Comparison of ENCODE assay signal across 24 cellular contexts in the genomic region with DNA sequence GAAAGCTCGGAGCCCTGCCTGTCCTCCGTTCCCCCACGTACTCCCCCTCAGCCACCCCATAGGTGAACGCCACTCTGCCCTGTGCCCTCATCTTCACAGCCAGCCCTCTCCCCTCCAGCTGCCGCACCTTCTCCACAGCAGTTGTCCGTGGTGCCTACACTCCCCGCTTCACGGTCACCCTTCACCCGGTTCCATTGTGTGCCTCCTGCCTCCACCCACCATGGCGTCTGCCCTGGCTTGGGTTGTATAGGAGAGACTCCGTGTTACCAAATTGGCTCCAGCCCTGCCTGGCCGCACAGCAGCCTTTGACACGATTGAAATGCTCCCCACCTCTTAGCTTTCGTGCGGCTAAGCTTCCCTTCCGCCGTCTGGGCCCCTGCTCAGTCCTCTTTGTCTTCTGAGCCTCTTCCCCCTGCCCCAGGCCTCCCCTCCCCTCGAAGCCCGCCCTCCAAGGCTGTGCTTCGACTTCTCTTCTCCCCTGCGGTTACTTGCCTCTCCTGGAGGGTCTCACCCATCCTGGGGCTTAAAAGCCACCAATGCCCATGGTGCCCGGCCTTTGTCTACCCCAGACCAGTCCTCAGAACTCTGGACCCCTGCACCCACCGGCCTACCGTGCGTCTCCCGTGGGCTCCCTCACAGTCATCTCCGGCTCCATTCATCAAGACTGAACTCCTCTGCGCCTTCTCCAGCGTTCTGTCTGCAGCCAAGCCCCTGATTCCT. TPM values are rescaled to one million over a fixed set of nuclear protein-coding genes. Genes with fewer than 3 reads are reported as not detected.
DNase-seq lines count a peak whose midpoint lies in the region; ATAC-seq and TF ChIP-seq lines count a peak whose summit lies in the region.
"Had no signal": no experiment of that assay in that cellular context is flagged by ENCODE, and none has a peak within 500 bp of the region (broad histone marks: within the 10 kb centered on the region; RNA-seq: fewer than 3 reads in every experiment).

No MANE protein-coding gene starts in this region.

- no peak for TF ChIP-seq POLR2A in esophagus muscularis mucosa (IDR thresholded peaks at IDR 0.05; ENCODE audit: low read depth)

- H3K9me3 ChIP-seq in left ventricle myocardium inferior (replicated peaks) (no peaks in the 10 kb centered on the region), esophagus muscularis mucosa (no peaks in the 10 kb centered on the region)
- H3K9me3 ChIP-seq: A549, body of pancreas had no signal

- H3K36me3 ChIP-seq in left ventricle myocardium inferior = no peaks in the 10 kb centered on the region
- no peaks in the 10 kb centered on the region for H3K36me3 ChIP-seq in esophagus muscularis mucosa

- ATAC-seq in left cardiac atrium (no peak), naive B cell (ENCODE audit: low read depth in 2 of 2) (no peak), GM21381 (IDR thresholded peaks at IDR 0.05; ENCODE audit: unreplicated experiment) (no peak)
- ATAC-seq: A549; activated CD4-positive, alpha-beta T cell treated with anti-CD3 and anti-CD28 coated beads for 36 hours; body of pancreas had no signal

- no peak for TF ChIP-seq EP300 in esophagus muscularis mucosa (IDR thresholded peaks at IDR 0.05)

- H3K27ac ChIP-seq in left ventricle myocardium inferior (replicated peaks) (peak overlapping the region; percentile 89), esophagus muscularis mucosa (replicated peaks in 1 of 4) (peak overlapping the region; percentile 83 to 88 (median 86))
- H3K27ac ChIP-seq: A549, C4-2B, epithelial cell of prostate had no signal

- no peak for TF ChIP-seq CTCF in left ventricle myocardium inferior (IDR thresholded peaks at IDR 0.05; ENCODE audit: borderline replicate concordance)
- no peak for TF ChIP-seq CTCF in esophagus muscularis mucosa (IDR thresholded peaks at IDR 0.05)
- no peak for TF ChIP-seq CTCF in type B pancreatic cell (conservative IDR thresholded peaks at IDR 0.05)

- H3K27me3 Mint-ChIP-seq in naive B cell (peaks cover 10 to 60% (median 48%) of the 10 kb centered on the region in 3 donors), type B pancreatic cell (peaks cover 63% of the 10 kb centered on the region)

- H3K36me3 Mint-ChIP-seq in naive B cell (no peaks in the 10 kb centered on the region), type B pancreatic cell (no peaks in the 10 kb centered on the region)
- H3K36me3 Mint-ChIP-seq: activated naive CD8-positive, alpha-beta T cell treated with anti-CD3 and anti-CD28 coated beads, Interleukin-2, amount 10 ng/mL, durations not matched to agents 7 days and 5 days had no signal

- no peaks in the 10 kb centered on the region for H3K27me3 ChIP-seq in left ventricle myocardium inferior (ENCODE audit: low read depth)
- H3K27me3 ChIP-seq in esophagus muscularis mucosa = no peaks in the 10 kb centered on the region
- H3K27me3 ChIP-seq: body of pancreas had no signal

- WGBS in esophagus muscularis mucosa = 83% methylated on average over 26 of the region's 29 CpGs

- H3K4me3 Mint-ChIP-seq in naive B cell (peak overlapping the region in 5 of 8 donors; percentile 21 to 79 (median 51)), type B pancreatic cell (peak overlapping the region; percentile 68)
- H3K4me3 Mint-ChIP-seq: activated CD4-positive, alpha-beta T cell treated with anti-CD3 and anti-CD28 coated beads for 36 hours; activated naive CD8-positive, alpha-beta T cell treated with anti-CD3 and anti-CD28 coated beads, Interleukin-2, amount 10 ng/mL, durations not matched to agents 7 days and 5 days had no signal

- no peak overlapping the region for H3K4me3 ChIP-seq in left ventricle myocardium inferior
- peak overlapping the region in 1 of 4 donors; percentile 52 for H3K4me3 ChIP-seq in esophagus muscularis mucosa
- H3K4me3 ChIP-seq: A549, body of pancreas had no signal

- H3K4me1 ChIP-seq in left ventricle myocardium inferior (peaks cover 53% of the 10 kb centered on the region), esophagus muscularis mucosa (peaks cover 39 to 57% (median 53%) of the 10 kb centered on the region in 4 donors)

- no peak for DNase-seq in left ventricle myocardium inferior
- DNase-seq in left cardiac atrium = no peak
- DNase-seq in esophagus muscularis mucosa (ENCODE audit: extremely low spot score) = no peak
- no peak for DNase-seq in naive B cell
- DNase-seq in type B pancreatic cell (ENCODE audit: extremely low spot score, unreplicated experiment) = no peak
- no peak for DNase-seq in stimulated activated naive CD4-positive, alpha-beta T cell treated with Interleukin-2 at 50 U/mL for 16 hours (lab: John Stamatoyannopoulos, UW)
- no peak for DNase-seq in COR-L47 (lab: John Stamatoyannopoulos, UW)
- DNase-seq: activated CD4-positive, alpha-beta T cell treated with anti-CD3 and anti-CD28 coated beads for 36 hours; activated naive CD8-positive, alpha-beta T cell treated with anti-CD3 and anti-CD28 coated beads, Interleukin-2, amount 10 ng/mL, durations not matched to agents 7 days and 5 days; body of pancreas; cortex of kidney; DMS79; foreskin melanocyte; Kasumi-1; NCI-H1092; NCI-H2081; NCI-H446; stimulated activated CD4-positive, alpha-beta T cell treated with anti-CD3 and anti-CD28 coated beads, Interleukin-4, amount 100 ng/mL, for 1 hour had no signal

- H3K27ac Mint-ChIP-seq in naive B cell (no peak overlapping the region), type B pancreatic cell (peak overlapping the region; percentile 43)
- H3K27ac Mint-ChIP-seq: activated CD4-positive, alpha-beta T cell treated with anti-CD3 and anti-CD28 coated beads for 36 hours; activated naive CD8-positive, alpha-beta T cell treated with anti-CD3 and anti-CD28 coated beads, Interleukin-2, amount 10 ng/mL, durations not matched to agents 7 days and 5 days had no signal

- H3K4me1 Mint-ChIP-seq in naive B cell (peaks cover 13 to 25% (median 15%) of the 10 kb centered on the region in 3 donors), type B pancreatic cell (ENCODE audit: unreplicated experiment) (peaks cover 10% of the 10 kb centered on the region)

- H3K9me3 Mint-ChIP-seq in naive B cell = no peaks in the 10 kb centered on the region
- no peaks in the 10 kb centered on the region for H3K9me3 Mint-ChIP-seq in type B pancreatic cell
- H3K9me3 Mint-ChIP-seq: activated naive CD8-positive, alpha-beta T cell treated with anti-CD3 and anti-CD28 coated beads, Interleukin-2, amount 10 ng/mL, durations not matched to agents 7 days and 5 days had no signal

- intact Hi-C loops in left ventricle myocardium inferior (cut with micrococcal nuclease) = loop anchor here (2.0 to 10.0 kb wide), 2 partner anchors 81 to 295 kb away; no protein-coding TSS in a partner anchor
- intact Hi-C loops in left cardiac atrium (cut with DNase I) = loop anchor here (5.0 to 10.0 kb wide), 3 partner anchors 82 to 297 kb away; no protein-coding TSS in a partner anchor
- intact Hi-C loops in esophagus muscularis mucosa (cut with DNase I) = loop anchor here (5.0 kb wide), 1 partner anchor 297 kb away; no protein-coding TSS in a partner anchor

RNA-seq across cellular contexts. Expression of gene NODAL, which starts 18.4 kb away (rescaled TPM):
- total RNA-seq in left ventricle myocardium inferior = 0.16 TPM
- not detected for total RNA-seq in left cardiac atrium
- not detected for total RNA-seq in esophagus muscularis mucosa
- not detected for polyA plus RNA-seq in naive B cell (ENCODE audit: low read depth in 6 of 6)
- not detected in 2 replicates for total RNA-seq in type B pancreatic cell (ENCODE audit: low replicate concordance)
- total RNA-seq: activated CD4-positive, alpha-beta T cell treated with anti-CD3 and anti-CD28 coated beads for 36 hours; activated naive CD8-positive, alpha-beta T cell treated with anti-CD3 and anti-CD28 coated beads, Interleukin-2, amount 10 ng/mL, durations not matched to agents 7 days and 5 days; body of pancreas; lower leg skin; skeletal muscle tissue had no signal
- polyA plus RNA-seq: A549 had no signal

RNA-seq across cellular contexts. Expression of gene PALD1, which starts 18.6 kb away (rescaled TPM):
- total RNA-seq in left ventricle myocardium inferior (5.1 TPM), left cardiac atrium (1 to 10 TPM; 4.4 to 8.3 TPM), esophagus muscularis mucosa (10 to 100 TPM; 10.4 to 19.1 (median 12.8) TPM), type B pancreatic cell (ENCODE audit: low replicate concordance) (0.43 and 9.6 TPM in 2 replicates)
- 1 to 10 TPM in 1 of 6 donors, under 1 TPM in 4, not detected in 1; 0.49 to 1.9 (median 0.65) TPM for polyA plus RNA-seq in naive B cell (ENCODE audit: low read depth in 6 of 6)

RNA-seq across cellular contexts. Expression of gene EIF4EBP2, which starts 56.0 kb away (rescaled TPM):
- total RNA-seq in left ventricle myocardium inferior = 75.1 TPM
- 100 to 1,000 TPM in 1 of 2 donors, 10 to 100 TPM in 1; 82.9 to 101 TPM for total RNA-seq in left cardiac atrium
- total RNA-seq in esophagus muscularis mucosa = 10 to 100 TPM; 73.6 to 99.9 (median 78.4) TPM
- 10 to 100 TPM; 35.7 to 44.5 (median 38.8) TPM for polyA plus RNA-seq in naive B cell (ENCODE audit: low read depth in 6 of 6)
- total RNA-seq in type B pancreatic cell (ENCODE audit: low replicate concordance) = 80.4 and 100 TPM in 2 replicates
